In genomic region chr1:240602189-240602588, GRCh38 we compare ENCODE assay signal across 24 cellular contexts. TPM values are rescaled to one million over a fixed set of nuclear protein-coding genes. Genes with fewer than 3 reads are reported as not detected.
DNase-seq lines count a peak whose midpoint lies in the region; ATAC-seq, FAIRE-seq and TF ChIP-seq lines count a peak whose summit lies in the region.
"Had no signal": no experiment of that assay in that cellular context is flagged by ENCODE, and none has a peak within 500 bp of the region (broad histone marks: within the 10 kb centered on the region; RNA-seq: fewer than 3 reads in every experiment).

No MANE protein-coding gene starts in this region.

- in situ Hi-C loops in IMR-90 (cut with MboI; ENCODE audit: low sequenced_read_pairs): no loop called here
- in situ Hi-C loops in astrocyte of the spinal cord (cut with HindIII; ENCODE audit: low sequenced_read_pairs): no loop called here

- 0 out of 2 replicates have a peak, but pooled peaks cover 3% of the 10 kb centered on the region for H3K9me1 ChIP-seq in IMR-90 (ENCODE audit: insufficient read depth, low read length)

- TF ChIP-seq RAD21 in IMR-90 (IDR thresholded peaks at IDR 0.05; ENCODE audit: low read length): peak; percentile 48

- H2BK5ac ChIP-seq in IMR-90 (ENCODE audit: low read depth, low read length, poor library complexity, severe bottlenecking): no peak overlapping the region

- POLR2A ChIA-PET in IMR-90 (lab: Charles Lee; ENCODE audit: unreplicated experiment): interaction anchor here (0.6 kb wide), 1 partner anchor 246 kb away, joined by 7 read pairs; no protein-coding TSS in a partner anchor
- POLR2A ChIA-PET in A673 (lab: Charles Lee; ENCODE audit: low non-redundant PET): no interaction called here

- H3K4me3 ChIP-seq in AG09309 (ENCODE audit: control insufficient read depth, low read depth, low read length): no peak overlapping the region
- no peak overlapping the region for H3K4me3 ChIP-seq in IMR-90 (ENCODE audit: insufficient read depth, low read depth, low read length)
- no peak overlapping the region for H3K4me3 ChIP-seq in astrocyte of the spinal cord (ENCODE audit: low read depth, low read length)
- no peak overlapping the region for H3K4me3 ChIP-seq in hepatocyte
- H3K4me3 ChIP-seq in A673 (ENCODE audit: low read depth, low read length, poor library complexity, severe bottlenecking): no peak overlapping the region
- H3K4me3 ChIP-seq: K562, neural progenitor cell, stomach, upper lobe of right lung had no signal

- no peak overlapping the region for H4K8ac ChIP-seq in IMR-90 (ENCODE audit: low read depth in 2 of 2, low read length in 2 of 2)

- no peak overlapping the region for H3K56ac ChIP-seq in IMR-90 (ENCODE audit: extremely low read depth, insufficient read depth, low read length)

- H2AFZ ChIP-seq in IMR-90 (replicated peaks; ENCODE audit: low read length, poor library complexity): no peak overlapping the region
- no peak overlapping the region for H2AFZ ChIP-seq in hepatocyte
- H2AFZ ChIP-seq: neural progenitor cell had no signal

- no peak overlapping the region for H3K23ac ChIP-seq in IMR-90 (ENCODE audit: low read depth, low read length)

- H4K5ac ChIP-seq in IMR-90 (ENCODE audit: low read depth, low read length): no peak overlapping the region

- H2BK120ac ChIP-seq in IMR-90 (ENCODE audit: low read depth, low read length): no peak overlapping the region; the same call in 1 of the 2 replicates

- no peak overlapping the region for H3K14ac ChIP-seq in IMR-90 (replicated peaks; ENCODE audit: low read depth, low read length)

- H3K18ac ChIP-seq in IMR-90 (ENCODE audit: low read depth, low read length): no peak overlapping the region

- no peak for FAIRE-seq in GM12891 (lab: Jason Lieb, UNC)
- FAIRE-seq: frontal cortex, K562 had no signal

- dilution Hi-C loops in IMR-90 (cut with HindIII; ENCODE audit: low sequenced_read_pairs, unreplicated experiment): no loop called here

- BruUV-seq in IMR-90 (replicated peaks; lab: Mats Ljungman, UMichigan) (no TSS peak), A673 (replicated peaks; lab: Mats Ljungman, UMichigan) (no TSS peak)

- H2BK15ac ChIP-seq in IMR-90 (ENCODE audit: low read depth, low read length): no peak overlapping the region

- H3K9me3 ChIP-seq in IMR-90 (ENCODE audit: control insufficient read depth, insufficient read depth, low read length) (no peaks in the 10 kb centered on the region), hepatocyte (ENCODE audit: low read depth) (no peaks in the 10 kb centered on the region), A673 (ENCODE audit: low read depth, low read length, poor library complexity, severe bottlenecking) (no peaks in the 10 kb centered on the region)
- H3K9me3 ChIP-seq: stomach, upper lobe of right lung had no signal

- no peaks in the 10 kb centered on the region for H3K79me2 ChIP-seq in hepatocyte

- H4K20me1 ChIP-seq in IMR-90 (ENCODE audit: insufficient read depth, low read length) (no peaks in the 10 kb centered on the region), hepatocyte (ENCODE audit: insufficient read depth, poor library complexity, severe bottlenecking) (no peaks in the 10 kb centered on the region)

- H3K36me3 ChIP-seq in IMR-90 (ENCODE audit: control insufficient read depth, insufficient read depth, low read length) (peaks cover 2% of the 10 kb centered on the region; the same call in 1 of the 2 replicates), hepatocyte (replicated peaks; ENCODE audit: insufficient read depth, low read depth) (no peaks in the 10 kb centered on the region), A673 (ENCODE audit: insufficient read depth, low read length, poor library complexity, severe bottlenecking) (no peaks in the 10 kb centered on the region)
- H3K36me3 ChIP-seq: neural progenitor cell, stomach, upper lobe of right lung, WERI-Rb-1 had no signal

- H3K4ac ChIP-seq in IMR-90 (ENCODE audit: low read depth, low read length): no peak overlapping the region

- no peaks in the 10 kb centered on the region for H3K9me2 ChIP-seq in hepatocyte (replicated peaks; ENCODE audit: insufficient read depth)

- H2AK9ac ChIP-seq in IMR-90 (replicated peaks; ENCODE audit: low read depth, low read length, poor library complexity): no peak overlapping the region

- TF ChIP-seq POLR2A in IMR-90 (IDR thresholded peaks at IDR 0.05; ENCODE audit: low read depth, low read length) (no peak), GM12891 (IDR thresholded peaks at IDR 0.05; ENCODE audit: low read depth, low read length) (no peak)

- no peak overlapping the region for H3K9ac ChIP-seq in IMR-90 (ENCODE audit: low read depth, low read length)
- H3K9ac ChIP-seq: neural progenitor cell had no signal

- TF ChIP-seq CTCF in AG09309 (IDR thresholded peaks at IDR 0.05; ENCODE audit: control insufficient read depth, insufficient read depth, low read depth, low read length, missing control alignments) (peak; percentile 23), IMR-90 (conservative IDR thresholded peaks at IDR 0.05; ENCODE audit: low read depth, low read length) (peak; percentile 53), astrocyte of the spinal cord (IDR thresholded peaks at IDR 0.05; ENCODE audit: low read depth, low read length) (no peak), hepatocyte (IDR thresholded peaks at IDR 0.05; ENCODE audit: poor library complexity) (peak; percentile 41), A673 (conservative IDR thresholded peaks at IDR 0.05; ENCODE audit: low read depth, low read length) (no peak)

- intact Hi-C loops in IMR-90 (cut with micrococcal nuclease): loop anchor here (1.0 to 2.0 kb wide), 3 partner anchors 91 to 411 kb away; no protein-coding TSS in a partner anchor
- intact Hi-C loops in A673 (cut with micrococcal nuclease; ENCODE audit: unreplicated experiment): no loop called here

- CTCF ChIA-PET in IMR-90 (lab: Yijun Ruan, JAX): interaction anchor here (0.6 to 1.4 kb wide), 6 partner anchors 18 to 574 kb away, joined by 3 to 5 read pairs (median 3); no protein-coding TSS in a partner anchor
- CTCF ChIA-PET in A673 (lab: Charles Lee): no interaction called here

- no CpG with 5 or more reads among the region's 2 CpGs for WGBS in IMR-90 (ENCODE audit: extremely low coverage in 2 of 2, insufficient read length in 1 of 2), 2 experiments
- 75% methylated on average over 2 of the region's 2 CpGs for WGBS in hepatocyte (ENCODE audit: low lambda C conversion rate, missing lambda C conversion rate)

- peaks cover 10 to 23% of the 10 kb centered on the region in 2 experiments; a peak in 3 of 4 replicates for H3K79me1 ChIP-seq in IMR-90 (ENCODE audit: low read depth in 1 of 2, low read length in 2 of 2)

- H2AK5ac ChIP-seq in IMR-90 (ENCODE audit: low read depth, low read length): no peak overlapping the region

- H3K27me3 ChIP-seq in IMR-90 (ENCODE audit: control insufficient read depth, insufficient read depth, low read length) (no peaks in the 10 kb centered on the region), hepatocyte (no peaks in the 10 kb centered on the region), A673 (replicated peaks; ENCODE audit: insufficient read depth, low read depth, low read length, poor library complexity) (peaks cover 13% of the 10 kb centered on the region)
- H3K27me3 ChIP-seq: neural progenitor cell, stomach, upper lobe of right lung had no signal

- H3K4me1 ChIP-seq in IMR-90 (ENCODE audit: control insufficient read depth, insufficient read depth, low read length) (peaks cover 4% of the 10 kb centered on the region; the same call in 1 of the 2 replicates), hepatocyte (ENCODE audit: insufficient read depth) (peaks cover 9% of the 10 kb centered on the region), A673 (ENCODE audit: insufficient read depth, low read length, poor library complexity, severe bottlenecking) (no peaks in the 10 kb centered on the region)
- H3K4me1 ChIP-seq: neural progenitor cell, upper lobe of right lung had no signal

- H3K4me2 ChIP-seq in IMR-90 (ENCODE audit: low read depth, low read length) (no peak overlapping the region), hepatocyte (no peak overlapping the region)
- H3K4me2 ChIP-seq: neural progenitor cell had no signal

- H2BK20ac ChIP-seq in IMR-90 (ENCODE audit: low read depth, low read length): no peak overlapping the region

- no peak for DNase-seq in AG09309 (ENCODE audit: low read depth)
- peak; percentile 35 for DNase-seq in IMR-90
- peak; percentile 43 for DNase-seq in astrocyte of the spinal cord (ENCODE audit: low read depth, low spot score)
- DNase-seq in hepatocyte (ENCODE audit: low spot score): no peak
- no peak for DNase-seq in A673 (ENCODE audit: low spot score)
- no peak for DNase-seq in activated CD4-positive, alpha-beta T cell treated with anti-CD3 and anti-CD28 coated beads, Interleukin-2, amount 50 U/mL, for 1 hour
- DNase-seq in GM12891 (ENCODE audit: insufficient read length, low spot score): no peak
- DNase-seq in COR-L47 (lab: John Stamatoyannopoulos, UW): no peak
- DNase-seq: activated CD4-positive, alpha-beta memory T cell treated with anti-CD3 and anti-CD28 coated beads, Interleukin-2, amount 10 ng/mL, durations not matched to agents 7 days and 5 days; activated T-cell treated with anti-CD3 and anti-CD28 coated beads, Interleukin-2, amount 50 U/mL, for 4 hours; caudate nucleus; effector memory CD8-positive, alpha-beta T cell; left cardiac atrium; midbrain; NCI-H1092 treated with DMSO at 0.1 percent for 48 hours; NCI-H2171; stomach; upper lobe of right lung; WERI-Rb-1 had no signal

- peak; percentile 77 for ATAC-seq in IMR-90 (ENCODE audit: low read depth)
- ATAC-seq: activated naive CD4-positive, alpha-beta T cell treated with anti-CD3 and anti-CD28 coated beads, Interleukin-2, amount 50 U/mL, for 72 hours; activated T-cell treated with anti-CD3 and anti-CD28 coated beads, Interleukin-2, amount 50 U/mL, for 4 hours; effector memory CD8-positive, alpha-beta T cell; K562; left cardiac atrium; upper lobe of right lung had no signal

- H4K91ac ChIP-seq in IMR-90 (ENCODE audit: insufficient read depth, low read depth, low read length): no peak overlapping the region; the same call in 1 of the 2 replicates

- H3K27ac ChIP-seq in IMR-90 (ENCODE audit: insufficient read depth, low read length): no peak overlapping the region
- H3K27ac ChIP-seq in hepatocyte: no peak overlapping the region
- H3K27ac ChIP-seq in A673 (ENCODE audit: low read depth, low read length, poor library complexity, severe bottlenecking): no peak overlapping the region
- H3K27ac ChIP-seq: neural progenitor cell, stomach, upper lobe of right lung, WERI-Rb-1 had no signal

TF ChIP-seq in IMR-90, 13 proteins besides CTCF, POLR2A, EP300 and RAD21 (continues in another document):
- TF ChIP-seq BHLHE40 (IDR thresholded peaks at IDR 0.05; ENCODE audit: low read depth, low read length) (no peak), CHD1 (IDR thresholded peaks at IDR 0.05; ENCODE audit: low read depth, low read length) (no peak)

TF ChIP-seq in GM12891, 5 proteins besides CTCF, POLR2A, EP300 and RAD21 (continues in another document):
- TF ChIP-seq POLR2AphosphoS5 (IDR thresholded peaks at IDR 0.05; ENCODE audit: low read depth, low read length): no peak

RNA-seq across cellular contexts. Expression of gene GREM2, which starts 9.8 kb away (rescaled TPM):
- total RNA-seq in IMR-90 (2012; rRNA removed) (3.0 and 5.0 TPM in 2 replicates), hepatocyte (3.0 and 3.3 TPM in 2 replicates), A673 (2021) (not detected in 2 replicates)
- polyA plus RNA-seq in IMR-90 (2012; rRNA removed) (14.2 and 15.9 TPM in 2 replicates), hepatocyte (4.0 and 5.6 TPM in 2 replicates)
- 6.1 and 10.8 TPM in 2 replicates for polyA plus RNA-seq in IMR-90 (2012; cell fraction: cytosol; rRNA removed)
- 3.0 and 8.9 TPM in 2 replicates for polyA plus RNA-seq in IMR-90 (2012; cell fraction: nucleus; rRNA removed; ENCODE audit: low replicate concordance)
- not detected for polyA plus RNA-seq in GM12891 (2012; ENCODE audit: low read depth, missing spikeins)
- total RNA-seq: activated T-cell treated with anti-CD3 and anti-CD28 coated beads, Interleukin-2, amount 50 U/mL, for 4 hours; left cardiac atrium; renal cortical epithelial cell had no signal

Comparison
In these comparisons a context has a peak if more than half of its experiments do, and no peak if none do; other contexts are left out.
1. DNase-seq: peak in IMR-90 (single experiment) and astrocyte of the spinal cord (single experiment); none in AG09309 (single experiment), hepatocyte (single experiment), A673 (single experiment), activated CD4-positive, alpha-beta T cell treated with anti-CD3 and anti-CD28 coated beads, Interleukin-2, amount 50 U/mL, for 1 hour (single experiment), GM12891 (single experiment) and COR-L47 (single experiment).
2. CTCF ChIP-seq: peak in AG09309 (single experiment), IMR-90 (single experiment) and hepatocyte (single experiment); none in astrocyte of the spinal cord (single experiment) and A673 (single experiment).